In the genomic region with DNA sequence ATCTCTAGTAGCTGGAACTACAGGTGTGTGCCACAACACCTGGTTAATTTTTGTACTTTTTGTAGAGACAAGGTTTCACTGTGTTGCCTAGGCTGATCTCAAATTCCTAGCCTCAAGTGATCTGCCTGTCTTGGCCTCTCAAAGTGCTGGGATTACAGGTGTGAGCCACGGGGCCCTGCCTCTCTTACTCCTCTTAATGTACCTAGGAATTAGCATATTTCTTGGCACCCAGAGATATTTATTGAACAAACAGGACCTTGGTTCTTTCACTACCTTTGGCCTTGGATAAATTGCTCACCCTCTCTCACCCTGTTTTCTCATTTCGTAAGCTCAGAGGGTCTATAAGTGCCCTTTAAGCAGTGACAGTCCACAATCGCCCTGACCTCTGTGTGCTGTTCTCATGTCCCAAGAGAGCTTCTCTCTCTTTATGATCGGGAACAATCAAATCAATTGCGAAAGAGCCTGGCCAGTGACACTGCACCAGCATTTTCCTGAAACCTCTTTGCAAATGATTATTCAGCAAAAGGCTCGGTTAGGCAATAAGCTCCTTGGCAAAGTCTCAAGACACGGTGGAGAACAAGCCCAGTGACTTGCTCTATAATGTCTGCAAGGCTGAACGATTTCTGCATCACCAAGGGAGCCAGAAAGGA, we compare ENCODE assay signal across 8 cellular contexts.
A peak's percentile ranks its signal among the peaks of the same experiment; 100 is the strongest.
DNase-seq lines count a peak whose midpoint lies in the region; ATAC-seq and TF ChIP-seq lines count a peak whose summit lies in the region.

No MANE protein-coding gene starts in this region.

- peaks cover 46% of the 10 kb centered on the region for H3K4me1 Mint-ChIP-seq in CD14-positive monocyte

- peak overlapping the region in 1 of 2 donors; percentile 70 for H3K4me3 Mint-ChIP-seq in CD14-positive monocyte

- peaks cover 0 to 2% (median 0%) of the 10 kb centered on the region in 7 donors for H3K9me3 Mint-ChIP-seq in CD14-positive monocyte

- intact Hi-C loops in CD14-positive monocyte (cut with micrococcal nuclease) = loop anchor here (2.0 to 10.0 kb wide), 4 partner anchors 51 to 679 kb away; a partner anchor contains a TSS

- no peak for ATAC-seq in GM21717 (IDR thresholded peaks at IDR 0.05; ENCODE audit: unreplicated experiment)
- no peak for ATAC-seq in GM21619 (IDR thresholded peaks at IDR 0.05; ENCODE audit: unreplicated experiment)

- DNase-seq in CD14-positive monocyte (ENCODE audit: low spot score) = peak; percentile 79
- peak; percentile 80 for DNase-seq in NOMO-1 treated with dmso at 0.1 percent for 144 hours (lab: John Stamatoyannopoulos, UW; ENCODE audit: unreplicated experiment)
- DNase-seq in fibroblast of pulmonary artery (ENCODE audit: low read depth) = peak; percentile 87
- DNase-seq in pons (ENCODE audit: low spot score) = peak; percentile 83
- DNase-seq in islet precursor cell = no peak
- no peak for DNase-seq in NCI-H1930 (lab: John Stamatoyannopoulos, UW)

- H3K27me3 Mint-ChIP-seq in CD14-positive monocyte (ENCODE audit: low read depth in 3 of 3) = peaks cover 0 to 2% (median 0%) of the 10 kb centered on the region in 3 donors

- TF ChIP-seq CTCF in CD14-positive monocyte (IDR thresholded peaks at IDR 0.05) (no peak), fibroblast of pulmonary artery (IDR thresholded peaks at IDR 0.05; ENCODE audit: low read length, missing control alignments) (no peak)

- no peak overlapping the region for H3K4me3 ChIP-seq in fibroblast of pulmonary artery (replicated peaks; ENCODE audit: low read depth, low read length)

- peaks cover 71 to 84% of the 10 kb centered on the region in 2 donors for H3K36me3 Mint-ChIP-seq in CD14-positive monocyte

- H3K27ac Mint-ChIP-seq in CD14-positive monocyte = peak overlapping the region; percentile 82 to 97 (median 89)

Comparison
In these comparisons a context has a peak if more than half of its experiments do, and no peak if none do; other contexts are left out.
1. DNase-seq: peak in CD14-positive monocyte (single experiment), NOMO-1 treated with dmso at 0.1 percent for 144 hours (single experiment), fibroblast of pulmonary artery (single experiment) and pons (single experiment); none in islet precursor cell (single experiment) and NCI-H1930 (0 of 2).